ENCODE assay signal across 34 cellular contexts in the genomic region with DNA sequence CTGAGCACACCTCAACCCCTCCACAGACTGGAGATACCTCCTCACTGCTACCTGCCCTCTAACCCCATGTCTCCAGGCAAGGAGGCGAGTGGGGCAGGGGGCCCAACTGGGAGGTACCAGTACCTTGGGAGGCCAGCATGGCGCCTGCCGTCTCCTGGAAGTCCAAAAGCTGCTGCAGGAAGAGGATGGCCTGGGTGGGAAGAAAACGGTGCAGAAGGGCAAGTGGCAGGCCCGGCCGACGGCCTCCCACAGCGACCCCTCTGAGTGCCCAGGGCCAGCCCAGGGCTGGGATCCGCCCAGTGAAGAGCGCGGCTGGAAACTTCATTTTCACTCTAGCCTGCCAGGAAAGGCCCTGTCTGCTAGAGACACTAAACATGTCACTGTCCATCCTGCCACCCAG. TPM values are rescaled to one million over a fixed set of nuclear protein-coding genes. Genes with fewer than 3 reads are reported as not detected.
"Had no signal": no experiment of that assay in that cellular context is flagged by ENCODE, and none has a peak within 500 bp of the region (broad histone marks: within the 10 kb centered on the region; RNA-seq: fewer than 3 reads in every experiment).

No MANE protein-coding gene starts in this region.

- H3K27ac Mint-ChIP-seq: activated CD4-positive, alpha-beta T cell treated with anti-CD3 and anti-CD28 coated beads for 36 hours; activated CD4-positive, alpha-beta T cell treated with anti-CD3 and anti-CD28 coated beads, Interleukin-2, amount 10 ng/mL, durations not matched to agents 7 days and 5 days; activated naive CD4-positive, alpha-beta T cell treated with anti-CD3 and anti-CD28 coated beads for 36 hours; activated T-helper 1 cell treated with anti-CD3 and anti-CD28 coated beads, Interleukin-12 subunit alpha, Interleukin-12 subunit beta, Interleukin-2, Interleukin-4 antibody, amounts not matched to agents 30 ng/mL and 10 ng/mL and 1 ng/mL, durations not matched to agents 14 hours and 24 hours and 36 hours; T-helper 1 cell treated with Interleukin-12 subunit alpha and Interleukin-12 subunit beta and Interleukin-4 antibody, amounts not matched to agents 30 μg/mL and 1 μg/mL, for 36 hours; T-helper 2 cell treated with Interferon-gamma antibody and Interleukin-4, amounts not matched to agents 5 μg/mL and 100 μg/mL, for 36 hours had no signal

- H3K4me1 ChIP-seq: adrenal gland, body of pancreas, breast epithelium had no signal

- H3K4me3 ChIP-seq: adrenal gland, body of pancreas, breast epithelium had no signal

- H3K9me3 ChIP-seq: adrenal gland, body of pancreas, breast epithelium had no signal

- H3K36me3 Mint-ChIP-seq: activated naive CD4-positive, alpha-beta T cell treated with anti-CD3 and anti-CD28 coated beads, Interleukin-2, amount 50 U/mL, for 72 hours had no signal

- H3K27me3 Mint-ChIP-seq: activated CD4-positive, alpha-beta T cell treated with anti-CD3 and anti-CD28 coated beads for 36 hours; activated CD4-positive, alpha-beta T cell treated with anti-CD3 and anti-CD28 coated beads, Interleukin-2, amount 10 ng/mL, durations not matched to agents 7 days and 5 days had no signal

- H3K4me3 Mint-ChIP-seq: activated CD4-positive, alpha-beta T cell treated with anti-CD3 and anti-CD28 coated beads for 36 hours; activated CD4-positive, alpha-beta T cell treated with anti-CD3 and anti-CD28 coated beads, Interleukin-2, amount 10 ng/mL, durations not matched to agents 7 days and 5 days; activated naive CD4-positive, alpha-beta T cell treated with anti-CD3 and anti-CD28 coated beads for 36 hours; activated T-cell treated with anti-CD3 and anti-CD28 coated beads, Interleukin-2, amount 50 U/mL, for 4 hours; activated T-helper 1 cell treated with anti-CD3 and anti-CD28 coated beads, Interleukin-12 subunit alpha, Interleukin-12 subunit beta, Interleukin-2, Interleukin-4 antibody, amounts not matched to agents 30 ng/mL and 10 ng/mL and 1 ng/mL, durations not matched to agents 14 hours and 24 hours and 36 hours; T-helper 1 cell treated with Interleukin-12 subunit alpha and Interleukin-12 subunit beta and Interleukin-4 antibody, amounts not matched to agents 30 μg/mL and 1 μg/mL, for 36 hours; T-helper 2 cell treated with Interferon-gamma antibody and Interleukin-4, amounts not matched to agents 5 μg/mL and 100 μg/mL, for 36 hours had no signal

- ATAC-seq: activated CD4-positive, alpha-beta T cell treated with anti-CD3 and anti-CD28 coated beads for 36 hours; activated CD4-positive, CD25-positive, alpha-beta regulatory T cell treated with anti-CD3 and anti-CD28 coated beads, Interleukin-2, amount 50 U/mL, for 24 hours; activated T-cell treated with anti-CD3 and anti-CD28 coated beads, Interleukin-2, amount 50 U/mL, for 4 hours; body of pancreas had no signal

- DNase-seq: activated CD4-positive, alpha-beta T cell treated with anti-CD3 and anti-CD28 coated beads for 36 hours; activated CD4-positive, alpha-beta T cell treated with anti-CD3 and anti-CD28 coated beads, Interleukin-2, amount 10 ng/mL, durations not matched to agents 7 days and 5 days; activated CD4-positive, alpha-beta T cell treated with anti-CD3 and anti-CD28 coated beads, Interleukin-2, amount 50 U/mL, for 48 hours; activated CD8-positive, alpha-beta memory T cell treated with anti-CD3 and anti-CD28 coated beads, Interleukin-2, amount 50 U/mL, for 4 hours; activated gamma-delta T cell treated with Interleukin-2 at 50 U/mL for 16 hours; activated naive CD4-positive, alpha-beta T cell treated with anti-CD3 and anti-CD28 coated beads for 36 hours; activated T-cell treated with anti-CD3 and anti-CD28 coated beads for 4 hours; activated T-cell treated with anti-CD3 and anti-CD28 coated beads, Interleukin-2, amount 50 U/mL, for 4 hours; adrenal gland; body of pancreas; Karpas-422; KBM-7; NCI-H1048; NCI-H1105 treated with DMSO at 0.1 percent for 48 hours; NCI-H1436; NCI-H1694; NCI-H1930; NCI-H2081 treated with DMSO at 0.1 percent for 48 hours; NCI-H226; NCI-H446 treated with DMSO at 0.1 percent for 48 hours; NCI-H524; SHP77 treated with DMSO at 0.1 percent for 48 hours had no signal

- FAIRE-seq: astrocyte, TTC549 had no signal

- H3K4me1 Mint-ChIP-seq: activated CD4-positive, alpha-beta T cell treated with anti-CD3 and anti-CD28 coated beads for 36 hours; activated CD4-positive, alpha-beta T cell treated with anti-CD3 and anti-CD28 coated beads, Interleukin-2, amount 10 ng/mL, durations not matched to agents 7 days and 5 days had no signal

- H3K9me3 Mint-ChIP-seq: activated CD4-positive, alpha-beta T cell treated with anti-CD3 and anti-CD28 coated beads, Interleukin-2, amount 10 ng/mL, durations not matched to agents 7 days and 5 days; activated naive CD4-positive, alpha-beta T cell treated with anti-CD3 and anti-CD28 coated beads for 36 hours; activated naive CD4-positive, alpha-beta T cell treated with anti-CD3 and anti-CD28 coated beads, Interleukin-2, amount 50 U/mL, for 72 hours; activated T-cell treated with anti-CD3 and anti-CD28 coated beads, Interleukin-2, amount 50 U/mL, for 4 hours; activated T-helper 1 cell treated with anti-CD3 and anti-CD28 coated beads, Interleukin-12 subunit alpha, Interleukin-12 subunit beta, Interleukin-2, Interleukin-4 antibody, amounts not matched to agents 30 ng/mL and 10 ng/mL and 1 ng/mL, durations not matched to agents 14 hours and 24 hours and 36 hours; T-helper 1 cell treated with Interleukin-12 subunit alpha and Interleukin-12 subunit beta and Interleukin-4 antibody, amounts not matched to agents 30 μg/mL and 1 μg/mL, for 36 hours; T-helper 2 cell treated with Interferon-gamma antibody and Interleukin-4, amounts not matched to agents 5 μg/mL and 100 μg/mL, for 36 hours had no signal

- H3K27me3 ChIP-seq: adrenal gland, body of pancreas, breast epithelium had no signal

- H3K27ac ChIP-seq: adrenal gland, body of pancreas, breast epithelium had no signal

RNA-seq across cellular contexts. Expression of gene ZACN, which starts 8.5 kb away (rescaled TPM):
- total RNA-seq: body of pancreas, breast epithelium, cardiac septum, MCF 10A, RPMI7951 had no signal

RNA-seq across cellular contexts. Expression of gene GALR2, which starts 12.9 kb away (rescaled TPM):
- total RNA-seq: adrenal gland, breast epithelium, cardiac septum, RPMI7951 had no signal

RNA-seq across cellular contexts. Expression of gene FOXJ1, which starts 53.5 kb away (rescaled TPM):
- total RNA-seq: activated T-helper 1 cell treated with anti-CD3 and anti-CD28 coated beads, Interleukin-12 subunit alpha, Interleukin-12 subunit beta, Interleukin-2, Interleukin-4 antibody, amounts not matched to agents 30 ng/mL and 10 ng/mL and 1 ng/mL, durations not matched to agents 14 hours and 24 hours and 36 hours; cardiac septum; MCF 10A; RPMI7951; SK-MEL-5 had no signal
